Comparison of ENCODE assay signal across 8 cellular contexts in genomic region chr19:15304140-15304705, GRCh38. TPM values are rescaled to one million over a fixed set of nuclear protein-coding genes. Genes with fewer than 3 reads are reported as not detected.
A peak's percentile ranks its signal among the peaks of the same experiment; 100 is the strongest.
DNase-seq lines count a peak whose midpoint lies in the region; ATAC-seq and TF ChIP-seq lines count a peak whose summit lies in the region.
"Had no signal": no experiment of that assay in that cellular context is flagged by ENCODE, and none has a peak within 500 bp of the region (broad histone marks: within the 10 kb centered on the region; RNA-seq: fewer than 3 reads in every experiment).

No MANE protein-coding gene starts in this region.

- no peaks in the 10 kb centered on the region; a peak in 1 of 3 replicates for H3K36me3 ChIP-seq in HEK293 (ENCODE audit: control insufficient read depth in 2 of 2, insufficient read depth in 1 of 2, low read length in 2 of 2)

- no peak overlapping the region for H3K4me3 Mint-ChIP-seq in T-helper 2 cell treated with Interferon-gamma antibody and Interleukin-4, amounts not matched to agents 5 μg/mL and 100 μg/mL, for 36 hours

- H3K9me3 ChIP-seq in HEK293 (ENCODE audit: control insufficient read depth, insufficient read depth, low read depth, low read length) = no peaks in the 10 kb centered on the region

- POLR2A ChIA-PET in HEK293 (lab: Yijun Ruan, JAX) = interaction anchor here (1.0 to 1.2 kb wide), 3 partner anchors 13 to 36 kb away, joined by 3 to 4 read pairs (median 4); partner anchors contain the start of gene BRD4

- no peaks in the 10 kb centered on the region for H3K9me3 Mint-ChIP-seq in T-helper 2 cell treated with Interferon-gamma antibody and Interleukin-4, amounts not matched to agents 5 μg/mL and 100 μg/mL, for 36 hours

- H3K36me3 Mint-ChIP-seq in T-helper 2 cell treated with Interferon-gamma antibody and Interleukin-4, amounts not matched to agents 5 μg/mL and 100 μg/mL, for 36 hours (ENCODE audit: low read depth) = peaks cover 7% of the 10 kb centered on the region

- ATAC-seq in HG03378 (IDR thresholded peaks at IDR 0.05; ENCODE audit: unreplicated experiment) = no peak

- H3K27me3 Mint-ChIP-seq in T-helper 2 cell treated with Interferon-gamma antibody and Interleukin-4, amounts not matched to agents 5 μg/mL and 100 μg/mL, for 36 hours (ENCODE audit: low read depth) = no peaks in the 10 kb centered on the region

- no peak overlapping the region for H3K27ac ChIP-seq in HEK293 (ENCODE audit: extremely low read depth, low read depth, low read length)

- peaks cover 55% of the 10 kb centered on the region for H3K4me1 Mint-ChIP-seq in T-helper 2 cell treated with Interferon-gamma antibody and Interleukin-4, amounts not matched to agents 5 μg/mL and 100 μg/mL, for 36 hours (ENCODE audit: low read depth)

- CTCF ChIA-PET in HEK293 (lab: Yijun Ruan, JAX) = interaction anchor here (0.6 to 1.0 kb wide), 3 partner anchors 24 to 212 kb away, joined by 3 to 4 read pairs (median 3); no protein-coding TSS in a partner anchor

- peak overlapping the region; percentile 65 for H3K27ac Mint-ChIP-seq in T-helper 2 cell treated with Interferon-gamma antibody and Interleukin-4, amounts not matched to agents 5 μg/mL and 100 μg/mL, for 36 hours

- H3K4me3 ChIP-seq in HEK293 (ENCODE audit: low read depth, low read length) (no peak overlapping the region), fibroblast of villous mesenchyme (ENCODE audit: low read depth, low read length) (no peak overlapping the region)

- H3K4me1 ChIP-seq in HEK293 (ENCODE audit: control insufficient read depth, insufficient read depth, low read length) = peaks cover 24% of the 10 kb centered on the region

- DNase-seq in T-helper 2 cell treated with Interferon-gamma antibody and Interleukin-4, amounts not matched to agents 5 μg/mL and 100 μg/mL, for 36 hours (ENCODE audit: low spot score) = peak; percentile 43
- DNase-seq in fibroblast of villous mesenchyme (ENCODE audit: low read depth) = peak; percentile 45
- DNase-seq in stimulated activated CD4-positive, alpha-beta T cell treated with anti-CD3 and anti-CD28 coated beads, Interleukin-2, amount 100 ng/mL, for 24 hours = peak; percentile 31 to 46
- DNase-seq in DMS114 treated with DMSO at 0.1 percent for 48 hours (lab: John Stamatoyannopoulos, UW; ENCODE audit: unreplicated experiment) = no peak
- no peak for DNase-seq in activated effector memory CD4-positive, alpha-beta T cell treated with anti-CD3 and anti-CD28 coated beads, Interleukin-2, amount 50 U/mL, for 16 hours
- DNase-seq: NCI-H187 had no signal

- TF ChIP-seq CTCF in HEK293 (tag by site-specific recombination; IDR thresholded peaks at IDR 0.05) (no peak), fibroblast of villous mesenchyme (IDR thresholded peaks at IDR 0.05; ENCODE audit: insufficient read depth, low read depth, low read length) (no peak)

TF ChIP-seq in HEK293, 187 proteins besides CTCF, POLR2A, EP300 and RAD21:
- TF ChIP-seq ZNF624 (tag by site-specific recombination; IDR thresholded peaks at IDR 0.05) = no peak
- TF ChIP-seq ZNF660 (tag by site-specific recombination; IDR thresholded peaks at IDR 0.05) = 0 out of 2 replicates have a peak, but pooled peaks have one; percentile 25
- no peak for TF ChIP-seq PRDM2 (tag by site-specific recombination; IDR thresholded peaks at IDR 0.05; ENCODE audit: borderline replicate concordance)
- no peak for TF ChIP-seq ZNF155 (tag by site-specific recombination; IDR thresholded peaks at IDR 0.05)
- TF ChIP-seq ZNF335 (tag by site-specific recombination; conservative IDR thresholded peaks at IDR 0.05) = peak; percentile 70
- peak; percentile 84 for TF ChIP-seq ZBTB20 (tag by site-specific recombination; IDR thresholded peaks at IDR 0.05)
- TF ChIP-seq ZNF571 (tag by site-specific recombination; IDR thresholded peaks at IDR 0.05) = no peak
- TF ChIP-seq ZIC2 (tag by site-specific recombination; IDR thresholded peaks at IDR 0.05) = peak; percentile 81
- TF ChIP-seq PRDM1 (tag by site-specific recombination; IDR thresholded peaks at IDR 0.05) = peak; percentile 79
- TF ChIP-seq PRDM4 (tag by site-specific recombination; IDR thresholded peaks at IDR 0.05) = peak; percentile 77
- peak; percentile 67 for TF ChIP-seq ZNF600 (tag by site-specific recombination; IDR thresholded peaks at IDR 0.05)
- 0 out of 2 replicates have a peak, but pooled peaks have one; percentile 28 for TF ChIP-seq ZNF792 (tag by site-specific recombination; IDR thresholded peaks at IDR 0.05)
- 0 out of 2 replicates have a peak, but pooled peaks have one; percentile 10 for TF ChIP-seq EGR2 (tag by site-specific recombination; IDR thresholded peaks at IDR 0.05; ENCODE audit: low read depth)
- peak; percentile 55; the same call in 1 of the 2 replicates for TF ChIP-seq IKZF3 (tag by site-specific recombination; IDR thresholded peaks at IDR 0.05)
- TF ChIP-seq GLIS1 (tag by site-specific recombination; IDR thresholded peaks at IDR 0.05) = peak; percentile 70
- TF ChIP-seq ZNF341 (tag by site-specific recombination; IDR thresholded peaks at IDR 0.05; ENCODE audit: low read depth) = peak; percentile 48; the same call in 1 of the 2 replicates
- TF ChIP-seq PRDM6 (tag by site-specific recombination; IDR thresholded peaks at IDR 0.05) = peak; percentile 33; the same call in 1 of the 2 replicates

RNA-seq across cellular contexts. Expression of gene BRD4, which starts 28.1 kb away (rescaled TPM):
- total RNA-seq in fibroblast of villous mesenchyme = 25.8 and 26.3 TPM in 2 replicates

Comparison
In these comparisons a context has a peak if more than half of its experiments do, and no peak if none do; other contexts are left out.
1. DNase-seq: peak in T-helper 2 cell treated with Interferon-gamma antibody and Interleukin-4, amounts not matched to agents 5 μg/mL and 100 μg/mL, for 36 hours (single experiment), fibroblast of villous mesenchyme (single experiment) and stimulated activated CD4-positive, alpha-beta T cell treated with anti-CD3 and anti-CD28 coated beads, Interleukin-2, amount 100 ng/mL, for 24 hours (2 of 2); none in DMS114 treated with DMSO at 0.1 percent for 48 hours (single experiment) and activated effector memory CD4-positive, alpha-beta T cell treated with anti-CD3 and anti-CD28 coated beads, Interleukin-2, amount 50 U/mL, for 16 hours (single experiment).